ENCODE assay signal across 1 cellular context in the genomic region with DNA sequence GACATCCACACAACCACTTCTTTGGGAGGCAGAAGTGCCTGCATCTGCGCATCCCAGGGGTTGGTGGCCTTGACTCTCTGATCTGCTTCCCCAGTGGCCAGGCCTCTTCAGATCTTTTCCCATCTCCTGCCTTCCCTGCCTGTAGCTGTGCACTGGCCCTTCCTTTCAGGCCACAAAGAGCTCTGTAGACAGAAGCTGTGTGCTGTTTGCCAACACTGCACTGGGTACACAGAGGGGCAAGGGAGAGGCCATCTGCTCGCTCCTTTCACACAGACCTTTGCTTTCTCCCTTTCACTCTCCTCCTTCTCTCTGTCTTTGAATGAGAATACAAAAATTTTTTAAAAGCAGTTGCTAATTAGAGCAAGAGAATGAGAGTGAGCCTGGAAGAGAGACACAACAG.
TF ChIP-seq lines count a peak whose summit lies in the region.

No MANE protein-coding gene starts in this region.

TF ChIP-seq in GM23338, 12 proteins besides CTCF, POLR2A, EP300 and RAD21:
- TF ChIP-seq, protein P1, sequence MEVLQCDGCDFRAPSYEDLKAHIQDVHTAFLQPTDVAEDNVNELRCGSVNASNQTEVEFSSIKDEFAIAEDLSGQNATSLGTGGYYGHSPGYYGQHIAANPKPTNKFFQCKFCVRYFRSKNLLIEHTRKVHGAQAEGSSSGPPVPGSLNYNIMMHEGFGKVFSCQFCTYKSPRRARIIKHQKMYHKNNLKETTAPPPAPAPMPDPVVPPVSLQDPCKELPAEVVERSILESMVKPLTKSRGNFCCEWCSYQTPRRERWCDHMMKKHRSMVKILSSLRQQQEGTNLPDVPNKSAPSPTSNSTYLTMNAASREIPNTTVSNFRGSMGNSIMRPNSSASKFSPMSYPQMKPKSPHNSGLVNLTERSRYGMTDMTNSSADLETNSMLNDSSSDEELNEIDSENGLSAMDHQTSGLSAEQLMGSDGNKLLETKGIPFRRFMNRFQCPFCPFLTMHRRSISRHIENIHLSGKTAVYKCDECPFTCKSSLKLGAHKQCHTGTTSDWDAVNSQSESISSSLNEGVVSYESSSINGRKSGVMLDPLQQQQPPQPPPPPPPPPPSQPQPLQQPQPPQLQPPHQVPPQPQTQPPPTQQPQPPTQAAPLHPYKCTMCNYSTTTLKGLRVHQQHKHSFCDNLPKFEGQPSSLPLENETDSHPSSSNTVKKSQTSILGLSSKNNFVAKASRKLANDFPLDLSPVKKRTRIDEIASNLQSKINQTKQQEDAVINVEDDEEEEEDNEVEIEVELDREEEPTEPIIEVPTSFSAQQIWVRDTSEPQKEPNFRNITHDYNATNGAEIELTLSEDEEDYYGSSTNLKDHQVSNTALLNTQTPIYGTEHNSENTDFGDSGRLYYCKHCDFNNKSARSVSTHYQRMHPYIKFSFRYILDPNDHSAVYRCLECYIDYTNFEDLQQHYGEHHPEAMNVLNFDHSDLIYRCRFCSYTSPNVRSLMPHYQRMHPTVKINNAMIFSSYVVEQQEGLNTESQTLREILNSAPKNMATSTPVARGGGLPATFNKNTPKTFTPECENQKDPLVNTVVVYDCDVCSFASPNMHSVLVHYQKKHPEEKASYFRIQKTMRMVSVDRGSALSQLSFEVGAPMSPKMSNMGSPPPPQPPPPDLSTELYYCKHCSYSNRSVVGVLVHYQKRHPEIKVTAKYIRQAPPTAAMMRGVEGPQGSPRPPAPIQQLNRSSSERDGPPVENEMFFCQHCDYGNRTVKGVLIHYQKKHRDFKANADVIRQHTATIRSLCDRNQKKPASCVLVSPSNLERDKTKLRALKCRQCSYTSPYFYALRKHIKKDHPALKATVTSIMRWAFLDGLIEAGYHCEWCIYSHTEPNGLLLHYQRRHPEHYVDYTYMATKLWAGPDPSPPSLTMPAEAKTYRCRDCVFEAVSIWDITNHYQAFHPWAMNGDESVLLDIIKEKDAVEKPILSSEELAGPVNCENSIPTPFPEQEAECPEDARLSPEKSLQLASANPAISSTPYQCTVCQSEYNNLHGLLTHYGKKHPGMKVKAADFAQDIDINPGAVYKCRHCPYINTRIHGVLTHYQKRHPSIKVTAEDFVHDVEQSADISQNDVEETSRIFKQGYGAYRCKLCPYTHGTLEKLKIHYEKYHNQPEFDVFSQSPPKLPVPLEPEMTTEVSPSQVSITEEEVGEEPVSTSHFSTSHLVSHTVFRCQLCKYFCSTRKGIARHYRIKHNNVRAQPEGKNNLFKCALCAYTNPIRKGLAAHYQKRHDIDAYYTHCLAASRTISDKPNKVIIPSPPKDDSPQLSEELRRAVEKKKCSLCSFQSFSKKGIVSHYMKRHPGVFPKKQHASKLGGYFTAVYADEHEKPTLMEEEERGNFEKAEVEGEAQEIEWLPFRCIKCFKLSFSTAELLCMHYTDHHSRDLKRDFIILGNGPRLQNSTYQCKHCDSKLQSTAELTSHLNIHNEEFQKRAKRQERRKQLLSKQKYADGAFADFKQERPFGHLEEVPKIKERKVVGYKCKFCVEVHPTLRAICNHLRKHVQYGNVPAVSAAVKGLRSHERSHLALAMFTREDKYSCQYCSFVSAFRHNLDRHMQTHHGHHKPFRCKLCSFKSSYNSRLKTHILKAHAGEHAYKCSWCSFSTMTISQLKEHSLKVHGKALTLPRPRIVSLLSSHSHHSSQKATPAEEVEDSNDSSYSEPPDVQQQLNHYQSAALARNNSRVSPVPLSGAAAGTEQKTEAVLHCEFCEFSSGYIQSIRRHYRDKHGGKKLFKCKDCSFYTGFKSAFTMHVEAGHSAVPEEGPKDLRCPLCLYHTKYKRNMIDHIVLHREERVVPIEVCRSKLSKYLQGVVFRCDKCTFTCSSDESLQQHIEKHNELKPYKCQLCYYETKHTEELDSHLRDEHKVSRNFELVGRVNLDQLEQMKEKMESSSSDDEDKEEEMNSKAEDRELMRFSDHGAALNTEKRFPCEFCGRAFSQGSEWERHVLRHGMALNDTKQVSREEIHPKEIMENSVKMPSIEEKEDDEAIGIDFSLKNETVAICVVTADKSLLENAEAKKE (CRISPR knock-in tag; IDR thresholded peaks at IDR 0.05) = no peak
- TF ChIP-seq JUNB (IDR thresholded peaks at IDR 0.05; ENCODE audit: unreplicated experiment) = no peak
- no peak for TF ChIP-seq POLR2AphosphoS5 (IDR thresholded peaks at IDR 0.05; ENCODE audit: low read depth)
- TF ChIP-seq REST (IDR thresholded peaks at IDR 0.05; ENCODE audit: unreplicated experiment) = no peak
